In the genomic region with DNA sequence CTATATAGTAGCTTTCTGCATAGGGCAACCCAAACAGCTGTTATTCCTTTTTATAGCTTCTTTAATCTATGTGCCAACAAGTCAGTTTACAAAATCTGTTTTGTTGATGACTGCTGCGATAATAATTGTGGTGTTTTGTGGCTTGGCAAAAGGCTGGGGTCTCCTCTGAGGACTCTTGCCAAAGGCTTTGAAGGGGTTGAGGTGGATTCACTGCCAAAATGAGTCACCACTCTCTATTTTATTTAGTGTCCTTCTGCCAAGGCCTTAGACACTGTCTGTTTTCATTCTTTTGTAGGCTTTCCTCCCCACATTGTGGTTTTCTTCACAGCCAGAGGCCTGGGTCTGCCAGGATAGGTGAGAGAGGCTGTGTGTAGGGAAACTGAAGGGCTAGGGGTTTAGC, we compare ENCODE assay signal across 10 cellular contexts.
DNase-seq lines count a peak whose midpoint lies in the region; ATAC-seq and TF ChIP-seq lines count a peak whose summit lies in the region.
"Had no signal": no experiment of that assay in that cellular context is flagged by ENCODE, and none has a peak within 500 bp of the region (broad histone marks: within the 10 kb centered on the region; RNA-seq: fewer than 3 reads in every experiment).

No MANE protein-coding gene starts in this region.

- peak; percentile 38 for DNase-seq in COLO829 (ENCODE audit: low spot score)
- peak; percentile 99 for DNase-seq in NCI-H2029 treated with DMSO at 0.1 percent for 48 hours (lab: John Stamatoyannopoulos, UW)
- DNase-seq in cerebellar cortex (ENCODE audit: low spot score), result peak; percentile 62
- no peak for DNase-seq in mesothelial cell of epicardium (ENCODE audit: low spot score in 2 of 2, unreplicated experiment in 2 of 2)
- no peak for DNase-seq in GM10248 (ENCODE audit: extremely low spot score)
- DNase-seq in HT-29 (ENCODE audit: low spot score), result no peak
- DNase-seq: small intestine, upper lobe of right lung had no signal

- POLR2A ChIA-PET in GM10248 (lab: Yijun Ruan, JAX), result no interaction called here

- H3K4me1 Mint-ChIP-seq in mesothelial cell of epicardium, result peaks cover 54% of the 10 kb centered on the region

- no peaks in the 10 kb centered on the region for H3K27me3 Mint-ChIP-seq in mesothelial cell of epicardium (ENCODE audit: low read depth)

- peaks cover 9% of the 10 kb centered on the region for H3K36me3 Mint-ChIP-seq in mesothelial cell of epicardium

- H3K4me3 Mint-ChIP-seq in mesothelial cell of epicardium, result no peak overlapping the region

- H3K27ac Mint-ChIP-seq in mesothelial cell of epicardium, result peak overlapping the region; percentile 84

- peaks cover 14% of the 10 kb centered on the region for H3K9me3 Mint-ChIP-seq in mesothelial cell of epicardium

- no peak for TF ChIP-seq CTCF in mesothelial cell of epicardium (IDR thresholded peaks at IDR 0.05; ENCODE audit: unreplicated experiment)
- TF ChIP-seq CTCF in GM10248 (IDR thresholded peaks at IDR 0.05; ENCODE audit: control extremely low read depth, extremely low read depth, low read depth, missing control alignments), result no peak

- ATAC-seq in HG02759 (IDR thresholded peaks at IDR 0.05; ENCODE audit: unreplicated experiment) (no peak), HG03108 (IDR thresholded peaks at IDR 0.05; ENCODE audit: unreplicated experiment) (no peak)
- ATAC-seq: upper lobe of right lung had no signal

- CTCF ChIA-PET in GM10248 (lab: Yijun Ruan, JAX), result no interaction called here

Comparison
In these comparisons a context has a peak if more than half of its experiments do, and no peak if none do; other contexts are left out.
1. DNase-seq: peak in COLO829 (single experiment), NCI-H2029 treated with DMSO at 0.1 percent for 48 hours (single experiment) and cerebellar cortex (single experiment); none in mesothelial cell of epicardium (0 of 2), GM10248 (single experiment) and HT-29 (single experiment).